Comparison of ENCODE assay signal across 6 cellular contexts in the genomic region with DNA sequence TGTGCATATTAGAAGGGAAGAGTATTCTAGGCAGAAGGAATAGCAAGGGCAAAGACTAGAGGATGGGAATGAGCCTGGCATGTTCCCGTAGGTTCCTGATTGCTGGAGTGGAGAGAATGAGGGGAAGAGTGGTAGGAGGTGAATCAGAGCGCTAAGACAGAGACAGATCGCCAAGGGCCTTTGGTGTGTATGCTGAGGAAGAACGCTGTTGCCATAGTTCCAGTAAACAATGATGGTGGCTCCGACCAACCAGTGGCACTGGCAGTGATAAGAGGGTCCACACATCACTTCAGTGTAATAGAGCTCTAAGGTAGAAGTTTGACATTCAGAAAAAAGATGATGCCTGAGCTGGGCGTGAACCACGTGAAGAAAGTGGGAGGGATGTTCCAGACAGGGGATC. TPM values are rescaled to one million over a fixed set of nuclear protein-coding genes. Genes with fewer than 3 reads are reported as not detected.
DNase-seq lines count a peak whose midpoint lies in the region.

No MANE protein-coding gene starts in this region.

- peaks cover 27% of the 10 kb centered on the region for H3K36me3 Mint-ChIP-seq in activated CD4-positive, alpha-beta memory T cell treated with anti-CD3 and anti-CD28 coated beads, Interleukin-2, amount 10 ng/mL, durations not matched to agents 7 days and 5 days (ENCODE audit: low read depth)

- H3K4me1 Mint-ChIP-seq in activated CD4-positive, alpha-beta memory T cell treated with anti-CD3 and anti-CD28 coated beads, Interleukin-2, amount 10 ng/mL, durations not matched to agents 7 days and 5 days: peaks cover 24% of the 10 kb centered on the region

- peaks cover 3 to 4% of the 10 kb centered on the region in 2 donors for H3K36me3 ChIP-seq in mucosa of rectum (ENCODE audit: control insufficient read depth in 2 of 2, insufficient read depth in 2 of 2, low read length in 2 of 2)

- H3K27ac Mint-ChIP-seq in activated CD4-positive, alpha-beta memory T cell treated with anti-CD3 and anti-CD28 coated beads, Interleukin-2, amount 10 ng/mL, durations not matched to agents 7 days and 5 days: peak overlapping the region; percentile 95

- no peaks in the 10 kb centered on the region for H3K27me3 ChIP-seq in mucosa of rectum (ENCODE audit: control insufficient read depth in 2 of 2, insufficient read depth in 2 of 2, low read length in 2 of 2)

- in situ Hi-C loops in Caki2 (cut with HindIII; ENCODE audit: low pct_unique_long_range_greater_than_20kb, low sequenced_read_pairs): no loop called here

- H3K4me1 ChIP-seq in mucosa of rectum (ENCODE audit: control insufficient read depth in 2 of 2, insufficient read depth in 2 of 2, low read length in 2 of 2): peaks cover 3 to 5% of the 10 kb centered on the region in 2 donors

- no peaks in the 10 kb centered on the region for H3K9me3 Mint-ChIP-seq in activated CD4-positive, alpha-beta memory T cell treated with anti-CD3 and anti-CD28 coated beads, Interleukin-2, amount 10 ng/mL, durations not matched to agents 7 days and 5 days

- CTCF ChIA-PET in activated CD4-positive, alpha-beta memory T cell treated with anti-CD3 and anti-CD28 coated beads, Interleukin-2, amount 10 ng/mL, durations not matched to agents 7 days and 5 days (lab: Charles Lee): interaction anchor here (0.8 to 3.4 kb wide), 10 partner anchors 9 to 462 kb away, joined by 3 to 18 read pairs (median 7); a partner anchor contains a TSS

- DNase-seq in Caki2 (ENCODE audit: low read depth) (peak; percentile 38), NCI-H128 (lab: John Stamatoyannopoulos, UW; ENCODE audit: unreplicated experiment) (no peak), amygdala (lab: John Stamatoyannopoulos, UW) (no peak)
- DNase-seq in activated CD4-positive, alpha-beta memory T cell treated with anti-CD3 and anti-CD28 coated beads, Interleukin-2, amount 10 ng/mL, durations not matched to agents 7 days and 5 days: no peak
- no peak for DNase-seq in activated CD8-positive, alpha-beta memory T cell treated with anti-CD3 and anti-CD28 coated beads, Interleukin-2, amount 50 U/mL, for 48 hours

- no peak overlapping the region for H3K9ac ChIP-seq in mucosa of rectum (ENCODE audit: low read depth in 1 of 2, low read length in 2 of 2)

- peak overlapping the region in 1 of 2 donors; percentile 83 for H3K27ac ChIP-seq in mucosa of rectum (ENCODE audit: low read depth in 2 of 2, low read length in 2 of 2)

- H3K27me3 Mint-ChIP-seq in activated CD4-positive, alpha-beta memory T cell treated with anti-CD3 and anti-CD28 coated beads, Interleukin-2, amount 10 ng/mL, durations not matched to agents 7 days and 5 days: no peaks in the 10 kb centered on the region

- H3K4me3 ChIP-seq in mucosa of rectum (ENCODE audit: low read length in 2 of 2): peak overlapping the region; percentile 76 to 77

- POLR2A ChIA-PET in activated CD4-positive, alpha-beta memory T cell treated with anti-CD3 and anti-CD28 coated beads, Interleukin-2, amount 10 ng/mL, durations not matched to agents 7 days and 5 days (lab: Charles Lee): interaction anchor here (0.8 to 4.9 kb wide), 12 partner anchors 10 to 984 kb away, joined by 3 to 50 read pairs (median 5); a partner anchor contains a TSS

- H3K9me3 ChIP-seq in mucosa of rectum (ENCODE audit: control insufficient read depth in 2 of 2, low read length in 2 of 2): no peaks in the 10 kb centered on the region

- H3K4me3 Mint-ChIP-seq in activated CD4-positive, alpha-beta memory T cell treated with anti-CD3 and anti-CD28 coated beads, Interleukin-2, amount 10 ng/mL, durations not matched to agents 7 days and 5 days: peak overlapping the region; percentile 93

RNA-seq across cellular contexts. Expression of a gene that starts 1.0 kb away (rescaled TPM):
- total RNA-seq in Caki2 (2014; rRNA removed; shearing (Covaris generic); ENCODE audit: low replicate concordance): 1.6 and 2.8 TPM in 2 replicates
- 10 to 100 TPM; 21.7 to 22.3 TPM for total RNA-seq in activated CD4-positive, alpha-beta memory T cell treated with anti-CD3 and anti-CD28 coated beads, Interleukin-2, amount 10 ng/mL, durations not matched to agents 7 days and 5 days

RNA-seq across cellular contexts. Expression of a gene that starts 18.9 kb away (rescaled TPM):
- 66.8 and 118 TPM in 2 replicates for total RNA-seq in Caki2 (2014; rRNA removed; shearing (Covaris generic); ENCODE audit: low replicate concordance)
- 100 to 1,000 TPM; 446 to 461 TPM for total RNA-seq in activated CD4-positive, alpha-beta memory T cell treated with anti-CD3 and anti-CD28 coated beads, Interleukin-2, amount 10 ng/mL, durations not matched to agents 7 days and 5 days

RNA-seq across cellular contexts. Expression of a gene that starts 31.7 kb away (rescaled TPM):
- 149 and 151 TPM in 2 replicates for total RNA-seq in Caki2 (2014; rRNA removed; shearing (Covaris generic); ENCODE audit: low replicate concordance)
- total RNA-seq in activated CD4-positive, alpha-beta memory T cell treated with anti-CD3 and anti-CD28 coated beads, Interleukin-2, amount 10 ng/mL, durations not matched to agents 7 days and 5 days: 10 to 100 TPM; 26.1 to 29.2 TPM

RNA-seq across cellular contexts. Expression of a gene that starts 33.8 kb away (rescaled TPM):
- total RNA-seq in Caki2 (2014; rRNA removed; shearing (Covaris generic); ENCODE audit: low replicate concordance): 143 and 168 TPM in 2 replicates
- total RNA-seq in activated CD4-positive, alpha-beta memory T cell treated with anti-CD3 and anti-CD28 coated beads, Interleukin-2, amount 10 ng/mL, durations not matched to agents 7 days and 5 days: 100 to 1,000 TPM; 180 to 182 TPM

RNA-seq across cellular contexts. Expression of a gene that starts 56.8 kb away (rescaled TPM):
- total RNA-seq in Caki2 (2014; rRNA removed; shearing (Covaris generic); ENCODE audit: low replicate concordance): 70.4 and 125 TPM in 2 replicates
- total RNA-seq in activated CD4-positive, alpha-beta memory T cell treated with anti-CD3 and anti-CD28 coated beads, Interleukin-2, amount 10 ng/mL, durations not matched to agents 7 days and 5 days: 10 to 100 TPM; 48.5 to 53.5 TPM
